Comparison of ENCODE assay signal across 8 cellular contexts in genomic region chr6:14211596-14211961, GRCh38.
A peak's percentile ranks its signal among the peaks of the same experiment; 100 is the strongest.
DNase-seq lines count a peak whose midpoint lies in the region; ATAC-seq and TF ChIP-seq lines count a peak whose summit lies in the region.

No MANE protein-coding gene starts in this region.

- peak overlapping the region; percentile 88 for H3K4me3 Mint-ChIP-seq in natural killer cell

- peak overlapping the region in 1 of 2 donors; percentile 86 for H3K27ac Mint-ChIP-seq in natural killer cell

- no peaks in the 10 kb centered on the region for H3K27me3 ChIP-seq in HL-60 (ENCODE audit: insufficient read depth, poor library complexity, severe bottlenecking)

- peak; percentile 4 to 21 (median 6) for ATAC-seq in natural killer cell
- no peak for ATAC-seq in HG03439 (IDR thresholded peaks at IDR 0.05; ENCODE audit: unreplicated experiment)
- no peak for ATAC-seq in GM18867 (IDR thresholded peaks at IDR 0.05; ENCODE audit: unreplicated experiment)

- peak overlapping the region; percentile 42 for H3K4me3 ChIP-seq in HL-60 (replicated peaks; ENCODE audit: insufficient read depth, low read length)

- intact Hi-C loops in natural killer cell (cut with micrococcal nuclease), result loop anchor here (1.0 to 10.0 kb wide), 4 partner anchors 1181 to 1415 kb away; no protein-coding TSS in a partner anchor

- no peaks in the 10 kb centered on the region for H3K27me3 Mint-ChIP-seq in natural killer cell (ENCODE audit: low read depth in 2 of 2)

- no peaks in the 10 kb centered on the region for H3K9me3 Mint-ChIP-seq in natural killer cell

- H3K4me1 Mint-ChIP-seq in natural killer cell, result peaks cover 9 to 18% of the 10 kb centered on the region in 2 donors

- DNase-seq in NCI-H510A treated with DMSO at 0.1 percent for 48 hours (lab: John Stamatoyannopoulos, UW) (peak; percentile 22), NCI-H510A (lab: John Stamatoyannopoulos, UW) (no peak), HL-60 (ENCODE audit: low read depth in 1 of 2, low spot score in 1 of 2) (peak; percentile 47 to 71), fibroblast of gingiva (ENCODE audit: low read depth) (peak; percentile 16), natural killer cell (no peak)
- DNase-seq in activated CD4-positive, alpha-beta T cell treated with anti-CD3 and anti-CD28 coated beads, Interleukin-2, amount 50 U/mL, for 1 hour, result peak; percentile 24

- no peak for TF ChIP-seq CTCF in HL-60 (IDR thresholded peaks at IDR 0.05; ENCODE audit: insufficient read depth, low read length)
- no peak for TF ChIP-seq CTCF in natural killer cell (IDR thresholded peaks at IDR 0.05)

- H3K27ac ChIP-seq in HL-60 (replicated peaks), result peak overlapping the region; percentile 79

- no peaks in the 10 kb centered on the region for H3K36me3 Mint-ChIP-seq in natural killer cell

Comparison
In these comparisons a context has a peak if more than half of its experiments do, and no peak if none do; other contexts are left out.
1. DNase-seq: peak in NCI-H510A treated with DMSO at 0.1 percent for 48 hours (single experiment), HL-60 (2 of 2), activated CD4-positive, alpha-beta T cell treated with anti-CD3 and anti-CD28 coated beads, Interleukin-2, amount 50 U/mL, for 1 hour (single experiment) and fibroblast of gingiva (single experiment); none in NCI-H510A (single experiment) and natural killer cell (single experiment).
2. ATAC-seq: peak in natural killer cell (3 of 3); none in HG03439 (single experiment) and GM18867 (single experiment).